Comparison of ENCODE assay signal across 9 cellular contexts in genomic region chr13:23621316-23621645, GRCh38. TPM values are rescaled to one million over a fixed set of nuclear protein-coding genes. Genes with fewer than 3 reads are reported as not detected.
DNase-seq lines count a peak whose midpoint lies in the region; ATAC-seq and TF ChIP-seq lines count a peak whose summit lies in the region.
"Had no signal": no experiment of that assay in that cellular context is flagged by ENCODE, and none has a peak within 500 bp of the region (broad histone marks: within the 10 kb centered on the region; RNA-seq: fewer than 3 reads in every experiment).

No MANE protein-coding gene starts in this region.

- no peaks in the 10 kb centered on the region for H3K27me3 ChIP-seq in upper lobe of right lung

- peak; percentile 8 for DNase-seq in stimulated activated CD4-positive, alpha-beta T cell treated with anti-CD3 and anti-CD28 coated beads, Interleukin-15, amount 100 ng/mL, for 24 hours
- DNase-seq in stimulated activated CD4-positive, alpha-beta T cell treated with anti-CD3 and anti-CD28 coated beads, Interleukin-4, amount 100 ng/mL, for 1 hour, result no peak
- DNase-seq in NCI-H460 (ENCODE audit: extremely low read depth, low read depth) (peak; percentile 37), glomerular visceral epithelial cell (ENCODE audit: extremely low spot score) (peak; percentile 94), upper lobe of right lung (no peak), NCI-H1930 (lab: John Stamatoyannopoulos, UW) (no peak), foreskin melanocyte (no peak), NCI-H1694 (lab: John Stamatoyannopoulos, UW) (no peak)
- DNase-seq: DMS79 had no signal

- no peaks in the 10 kb centered on the region for H3K4me1 ChIP-seq in upper lobe of right lung

- peak; percentile 34 for ATAC-seq in upper lobe of right lung

- H3K27ac ChIP-seq in upper lobe of right lung, result no peak overlapping the region

- H3K36me3 ChIP-seq in upper lobe of right lung, result no peaks in the 10 kb centered on the region

- intact Hi-C loops in upper lobe of right lung (cut with DNase I), result no loop called here

- no peak for TF ChIP-seq CTCF in upper lobe of right lung (IDR thresholded peaks at IDR 0.05)

- H3K4me3 ChIP-seq in upper lobe of right lung, result no peak overlapping the region

- H3K9me3 ChIP-seq in upper lobe of right lung, result no peaks in the 10 kb centered on the region

RNA-seq across cellular contexts. Expression of gene TNFRSF19, which starts 51.1 kb away (rescaled TPM):
- total RNA-seq in NCI-H460 (2014; rRNA removed; shearing (Covaris generic)), result 26.5 and 31.3 TPM in 2 replicates
- 14.6 and 22.4 TPM in 2 replicates for polyA plus RNA-seq in NCI-H460 (2014; cell fraction: nucleus; rRNA removed)
- total RNA-seq in upper lobe of right lung, result 17.9 TPM

Comparison
In these comparisons a context has a peak if more than half of its experiments do, and no peak if none do; other contexts are left out.
1. DNase-seq: peak in stimulated activated CD4-positive, alpha-beta T cell treated with anti-CD3 and anti-CD28 coated beads, Interleukin-15, amount 100 ng/mL, for 24 hours (single experiment), NCI-H460 (single experiment) and glomerular visceral epithelial cell (single experiment); none in stimulated activated CD4-positive, alpha-beta T cell treated with anti-CD3 and anti-CD28 coated beads, Interleukin-4, amount 100 ng/mL, for 1 hour (single experiment), upper lobe of right lung (single experiment), NCI-H1930 (0 of 2), foreskin melanocyte (single experiment) and NCI-H1694 (single experiment).